In genomic region chr12:131640436-131640969, GRCh38 we compare ENCODE assay signal across 36 cellular contexts.
DNase-seq lines count a peak whose midpoint lies in the region; ATAC-seq, FAIRE-seq and TF ChIP-seq lines count a peak whose summit lies in the region.
"Had no signal": no experiment of that assay in that cellular context is flagged by ENCODE, and none has a peak within 500 bp of the region (broad histone marks: within the 10 kb centered on the region; RNA-seq: fewer than 3 reads in every experiment).

No MANE protein-coding gene starts in this region.

- ATAC-seq in pancreas (no peak), GM23338 (no peak), GM18873 (IDR thresholded peaks at IDR 0.05; ENCODE audit: low FRiP score, unreplicated experiment) (no peak)
- ATAC-seq: activated CD8-positive, alpha-beta T cell treated with anti-CD3 and anti-CD28 coated beads, Interleukin-2, amount 10 ng/mL, durations not matched to agents 7 days and 5 days; activated T-helper 17 cell treated with anti-CD3 and anti-CD28 coated beads, Interleukin-2, amount 50 U/mL, for 72 hours; left lobe of liver; right cardiac atrium had no signal

- H3K27ac Mint-ChIP-seq in GM23338, result no peak overlapping the region
- H3K27ac Mint-ChIP-seq: activated CD8-positive, alpha-beta T cell treated with anti-CD3 and anti-CD28 coated beads, Interleukin-2, amount 10 ng/mL, durations not matched to agents 7 days and 5 days; activated naive CD4-positive, alpha-beta T cell treated with anti-CD3 and anti-CD28 coated beads, Interleukin-2, amount 10 ng/mL, durations not matched to agents 7 days and 5 days; activated T-helper 17 cell treated with anti-CD3 and anti-CD28 coated beads, Interleukin-2, amount 50 U/mL, for 72 hours; immature natural killer cell; memory B cell had no signal

- H3K9me3 ChIP-seq in osteoblast (ENCODE audit: low read depth, low read length) (no peaks in the 10 kb centered on the region), pancreas (no peaks in the 10 kb centered on the region)
- H3K9me3 ChIP-seq: adrenal gland, Caco-2, Peyer's patch, spleen, tibial nerve had no signal

- TF ChIP-seq CTCF in osteoblast (IDR thresholded peaks at IDR 0.05; ENCODE audit: extremely low read depth, low read depth, low read length) (no peak), pancreas (IDR thresholded peaks at IDR 0.05) (no peak), GM23338 (conservative IDR thresholded peaks at IDR 0.05; ENCODE audit: low read depth in 2 of 2) (no peak)

- intact Hi-C loops in pancreas (cut with DNase I), result loop anchor here in 1 of 3 donors (5.0 kb wide), 1 partner anchor 328 kb away; no protein-coding TSS in a partner anchor

- no peak for FAIRE-seq in pancreas (lab: Jason Lieb, UNC)

- peaks cover 14% of the 10 kb centered on the region for H3K27me3 Mint-ChIP-seq in GM23338 (ENCODE audit: insufficient read depth, low read depth, poor library complexity)

- H3K36me3 ChIP-seq in osteoblast (ENCODE audit: insufficient read depth, low read length), result no peaks in the 10 kb centered on the region
- no peaks in the 10 kb centered on the region for H3K36me3 ChIP-seq in pancreas
- H3K36me3 ChIP-seq in GM23338 (ENCODE audit: insufficient read depth), result no peaks in the 10 kb centered on the region
- H3K36me3 ChIP-seq: adrenal gland, brain microvascular endothelial cell, Peyer's patch, spleen, tibial nerve, WERI-Rb-1 had no signal

- no peaks in the 10 kb centered on the region for H3F3A ChIP-seq in GM23338 (replicated peaks; ENCODE audit: low read depth)

- H3K4me3 Mint-ChIP-seq in GM23338, result no peak overlapping the region
- H3K4me3 Mint-ChIP-seq: activated CD8-positive, alpha-beta T cell treated with anti-CD3 and anti-CD28 coated beads, Interleukin-2, amount 10 ng/mL, durations not matched to agents 7 days and 5 days; activated naive CD4-positive, alpha-beta T cell treated with anti-CD3 and anti-CD28 coated beads, Interleukin-2, amount 10 ng/mL, durations not matched to agents 7 days and 5 days; activated T-helper 17 cell treated with anti-CD3 and anti-CD28 coated beads, Interleukin-2, amount 50 U/mL, for 72 hours; CD14-positive monocyte; immature natural killer cell; memory B cell; neural crest cell had no signal

- no peaks in the 10 kb centered on the region for H3K79me2 ChIP-seq in osteoblast (ENCODE audit: insufficient read depth, low read length)
- no peaks in the 10 kb centered on the region for H3K79me2 ChIP-seq in GM23338 (replicated peaks; ENCODE audit: insufficient read depth)

- H3K4me3 ChIP-seq in osteoblast (ENCODE audit: insufficient read depth, low read length) (no peak overlapping the region), pancreas (no peak overlapping the region), GM23338 (no peak overlapping the region)
- H3K4me3 ChIP-seq: adrenal gland, Peyer's patch, spleen, tibial nerve had no signal

- H3K27ac ChIP-seq in osteoblast (ENCODE audit: low read depth, low read length) (no peak overlapping the region), pancreas (no peak overlapping the region), GM23338 (ENCODE audit: low read depth) (no peak overlapping the region)
- H3K27ac ChIP-seq: 22Rv1, adrenal gland, brain microvascular endothelial cell, epithelial cell of prostate, Peyer's patch, spleen, tibial nerve, WERI-Rb-1 had no signal

- H2AFZ ChIP-seq in osteoblast (ENCODE audit: low read length) (no peak overlapping the region), GM23338 (no peak overlapping the region)

- H3K9me3 Mint-ChIP-seq in GM23338, result peaks cover 3% of the 10 kb centered on the region
- H3K9me3 Mint-ChIP-seq: activated naive CD4-positive, alpha-beta T cell treated with anti-CD3 and anti-CD28 coated beads, Interleukin-2, amount 10 ng/mL, durations not matched to agents 7 days and 5 days; activated T-helper 17 cell treated with anti-CD3 and anti-CD28 coated beads, Interleukin-2, amount 50 U/mL, for 72 hours; immature natural killer cell; memory B cell; neural crest cell had no signal

- no peaks in the 10 kb centered on the region for H3K27me3 ChIP-seq in osteoblast (ENCODE audit: insufficient read depth, low read length)
- H3K27me3 ChIP-seq in pancreas, result peaks cover 0 to 4% (median 0%) of the 10 kb centered on the region in 4 donors
- no peaks in the 10 kb centered on the region for H3K27me3 ChIP-seq in GM23338 (ENCODE audit: insufficient read depth)
- H3K27me3 ChIP-seq: adrenal gland, brain microvascular endothelial cell, Peyer's patch had no signal

- 0 out of 2 replicates have a peak, but pooled peaks cover 6% of the 10 kb centered on the region for H3K9me2 ChIP-seq in GM23338 (ENCODE audit: insufficient read depth)

- H3K36me3 Mint-ChIP-seq in GM23338 (ENCODE audit: low read depth), result peaks cover 5% of the 10 kb centered on the region; the same call in 1 of the 3 replicates
- H3K36me3 Mint-ChIP-seq: activated naive CD4-positive, alpha-beta T cell treated with anti-CD3 and anti-CD28 coated beads, Interleukin-2, amount 10 ng/mL, durations not matched to agents 7 days and 5 days; CD14-positive monocyte; memory B cell had no signal

- H3K4me1 ChIP-seq in osteoblast (ENCODE audit: insufficient read depth, low read length), result no peaks in the 10 kb centered on the region
- H3K4me1 ChIP-seq in pancreas, result no peaks in the 10 kb centered on the region
- H3K4me1 ChIP-seq in GM23338 (ENCODE audit: insufficient read depth), result peaks cover 5% of the 10 kb centered on the region; the same call in 1 of the 2 replicates
- H3K4me1 ChIP-seq: adrenal gland, Caco-2, Peyer's patch, spleen, tibial nerve had no signal

- 33 to 52% methylated on average over 8 of the region's 8 CpGs for WGBS in pancreas, 2 donors

- no peaks in the 10 kb centered on the region for H4K20me1 ChIP-seq in osteoblast (ENCODE audit: insufficient read depth, low read length)
- no peaks in the 10 kb centered on the region for H4K20me1 ChIP-seq in GM23338 (replicated peaks; ENCODE audit: insufficient read depth)

- DNase-seq in Ammon's horn (ENCODE audit: low spot score) (peak; percentile 66), NCI-H2171 treated with DMSO at 0.1 percent for 48 hours (lab: John Stamatoyannopoulos, UW) (peak; percentile 76), cerebellum (ENCODE audit: low spot score) (peak; percentile 80), osteoblast (ENCODE audit: insufficient read length, low spot score, missing footprints) (peak; percentile 85), pancreas (no peak), GM23338 (ENCODE audit: low spot score) (no peak)
- DNase-seq in stimulated activated naive CD4-positive, alpha-beta T cell (lab: John Stamatoyannopoulos, UW), result no peak
- DNase-seq: activated CD4-positive, alpha-beta T cell treated with anti-CD3 and anti-CD28 coated beads for 4 hours; activated CD8-positive, alpha-beta T cell treated with anti-CD3 and anti-CD28 coated beads, Interleukin-2, amount 10 ng/mL, durations not matched to agents 7 days and 5 days; activated naive CD4-positive, alpha-beta T cell treated with anti-CD3 and anti-CD28 coated beads, Interleukin-2, amount 10 ng/mL, durations not matched to agents 7 days and 5 days; brain microvascular endothelial cell; Caco-2; DMS79; effector CD4-positive, alpha-beta T cell; GDM1; immature natural killer cell; KBM-7; NCI-H1092; NCI-H187 treated with DMSO at 0.1 percent for 48 hours; NCI-H69; Peyer's patch; right cardiac atrium; SHP77 treated with DMSO at 0.1 percent for 48 hours; spleen; stimulated activated CD4-positive, alpha-beta T cell treated with anti-CD3 and anti-CD28 coated beads, Interleukin-2, amount 100 ng/mL, for 24 hours; WERI-Rb-1 had no signal

- H3K4me2 ChIP-seq in osteoblast (ENCODE audit: insufficient read depth, low read length) (no peak overlapping the region), GM23338 (no peak overlapping the region)

- H3K4me1 Mint-ChIP-seq in GM23338, result peaks cover 17% of the 10 kb centered on the region
- H3K4me1 Mint-ChIP-seq: activated naive CD4-positive, alpha-beta T cell treated with anti-CD3 and anti-CD28 coated beads, Interleukin-2, amount 10 ng/mL, durations not matched to agents 7 days and 5 days; CD14-positive monocyte had no signal

TF ChIP-seq in GM23338, 12 proteins besides CTCF, POLR2A, EP300 and RAD21 (continues in another document):
- TF ChIP-seq EZH2 (IDR thresholded peaks at IDR 0.05; ENCODE audit: low read depth, unreplicated experiment) (no peak), STAT1 (IDR thresholded peaks at IDR 0.05; ENCODE audit: unreplicated experiment) (no peak), ZNF331 (CRISPR knock-in tag; IDR thresholded peaks at IDR 0.05; ENCODE audit: low read depth) (no peak)

Comparison
In these comparisons a context has a peak if more than half of its experiments do, and no peak if none do; other contexts are left out.
1. DNase-seq: peak in Ammon's horn (single experiment), NCI-H2171 treated with DMSO at 0.1 percent for 48 hours (single experiment), cerebellum (single experiment) and osteoblast (single experiment); none in stimulated activated naive CD4-positive, alpha-beta T cell (0 of 6), pancreas (0 of 6) and GM23338 (single experiment).